Comparison of ENCODE assay signal across 16 cellular contexts in genomic region chr16:31008154-31008950, GRCh38. TPM values are rescaled to one million over a fixed set of nuclear protein-coding genes. Genes with fewer than 3 reads are reported as not detected.
A peak's percentile ranks its signal among the peaks of the same experiment; 100 is the strongest.
DNase-seq lines count a peak whose midpoint lies in the region; ATAC-seq and TF ChIP-seq lines count a peak whose summit lies in the region.
"Had no signal": no experiment of that assay in that cellular context is flagged by ENCODE, and none has a peak within 500 bp of the region (broad histone marks: within the 10 kb centered on the region; RNA-seq: fewer than 3 reads in every experiment).

No MANE protein-coding gene starts in this region.

- no peaks in the 10 kb centered on the region for H3K27me3 ChIP-seq in PC-3 (ENCODE audit: low read length)
- H3K27me3 ChIP-seq in osteoblast (ENCODE audit: insufficient read depth, low read length): peaks cover 13% of the 10 kb centered on the region

- H3K4me2 ChIP-seq in PC-3 (ENCODE audit: low read length) (peak overlapping the region; percentile 57), osteoblast (ENCODE audit: insufficient read depth, low read length) (peak overlapping the region; percentile 34)
- H3K4me2 ChIP-seq: hepatocyte had no signal

- no peak for TF ChIP-seq CTCF in PC-3 (conservative IDR thresholded peaks at IDR 0.05; ENCODE audit: low read depth, low read length)
- TF ChIP-seq CTCF in chondrocyte (IDR thresholded peaks at IDR 0.05): no peak
- no peak for TF ChIP-seq CTCF in osteoblast (IDR thresholded peaks at IDR 0.05; ENCODE audit: extremely low read depth, low read depth, low read length)

- H3K4me1 ChIP-seq in PC-3 (ENCODE audit: insufficient read depth, low read length) (peaks cover 7% of the 10 kb centered on the region; the same call in 1 of the 2 replicates), osteoblast (ENCODE audit: insufficient read depth, low read length) (peaks cover 32% of the 10 kb centered on the region)

- no TSS peak for BruUV-seq in PC-3 (replicated peaks; lab: Mats Ljungman, UMichigan)

- CTCF ChIA-PET in PC-3 (lab: Charles Lee): no interaction called here

- H3K36me3 ChIP-seq in PC-3 (ENCODE audit: low read depth, low read length) (no peaks in the 10 kb centered on the region), osteoblast (ENCODE audit: insufficient read depth, low read length) (no peaks in the 10 kb centered on the region)

- no peak overlapping the region for H3K27ac ChIP-seq in PC-3 (ENCODE audit: low read length)
- peak overlapping the region; percentile 49 for H3K27ac ChIP-seq in osteoblast (ENCODE audit: low read depth, low read length)
- H3K27ac ChIP-seq: hepatocyte had no signal

- H4K20me1 ChIP-seq in PC-3 (ENCODE audit: low read length): no peaks in the 10 kb centered on the region
- H4K20me1 ChIP-seq in osteoblast (ENCODE audit: insufficient read depth, low read length): no peaks in the 10 kb centered on the region

- H3K9me2 ChIP-seq in PC-3 (replicated peaks; ENCODE audit: low read length): no peaks in the 10 kb centered on the region

- DNase-seq in EL (peak; percentile 87), PC-3 (peak; percentile 75), chondrocyte (ENCODE audit: low spot score) (no peak), osteoblast (ENCODE audit: insufficient read length, low spot score, missing footprints) (peak; percentile 98), NCI-H2081 (lab: John Stamatoyannopoulos, UW) (no peak)
- DNase-seq: activated naive CD4-positive, alpha-beta T cell treated with anti-CD3 and anti-CD28 coated beads, Interleukin-2, amount 10 ng/mL, durations not matched to agents 7 days and 5 days; CD8-positive, alpha-beta memory T cell; naive thymus-derived CD4-positive, alpha-beta T cell; NCI-H2171; stimulated activated naive B cell treated with anti-CD40 and anti-IgM and Interleukin-4, amounts not matched to agents 10 μg/mL and 1 μg/mL and 100 μg/mL, for 72 hours had no signal

- peak overlapping the region; percentile 27 for H3K27ac Mint-ChIP-seq in chondrocyte (ENCODE audit: unreplicated experiment)
- H3K27ac Mint-ChIP-seq: activated naive CD4-positive, alpha-beta T cell treated with anti-CD3 and anti-CD28 coated beads, Interleukin-2, amount 10 ng/mL, durations not matched to agents 7 days and 5 days; stimulated activated naive B cell treated with anti-CD40 and anti-IgM and Interleukin-4, amounts not matched to agents 10 μg/mL and 1 μg/mL and 100 μg/mL, for 72 hours had no signal

- H2AFZ ChIP-seq in PC-3 (ENCODE audit: low read length) (no peak overlapping the region), osteoblast (ENCODE audit: low read length) (no peak overlapping the region)
- H2AFZ ChIP-seq: hepatocyte had no signal

- H3K27me3 Mint-ChIP-seq in chondrocyte (ENCODE audit: low read depth): peaks cover 7% of the 10 kb centered on the region

- peak; percentile 80 for ATAC-seq in PC-3
- ATAC-seq in GM18511 (IDR thresholded peaks at IDR 0.05; ENCODE audit: unreplicated experiment): no peak
- no peak for ATAC-seq in GM18870 (IDR thresholded peaks at IDR 0.05; ENCODE audit: unreplicated experiment)
- no peak for ATAC-seq in HG02588 (IDR thresholded peaks at IDR 0.05; ENCODE audit: unreplicated experiment)
- ATAC-seq: left lobe of liver; naive thymus-derived CD4-positive, alpha-beta T cell; stimulated activated naive B cell treated with anti-CD40 and anti-IgM and Interleukin-4, amounts not matched to agents 10 μg/mL and 1 μg/mL and 100 μg/mL, for 72 hours had no signal

- H3K79me2 ChIP-seq in PC-3 (ENCODE audit: low read length): no peaks in the 10 kb centered on the region
- no peaks in the 10 kb centered on the region for H3K79me2 ChIP-seq in osteoblast (ENCODE audit: insufficient read depth, low read length)
- H3K79me2 ChIP-seq: hepatocyte had no signal

- H3K4me3 ChIP-seq in PC-3 (ENCODE audit: low read length): no peak overlapping the region
- no peak overlapping the region for H3K4me3 ChIP-seq in osteoblast (ENCODE audit: insufficient read depth, low read length)
- H3K4me3 ChIP-seq: hepatocyte had no signal

- no peaks in the 10 kb centered on the region for H3K36me3 Mint-ChIP-seq in chondrocyte (ENCODE audit: low read depth)
- H3K36me3 Mint-ChIP-seq: activated naive CD4-positive, alpha-beta T cell treated with anti-CD3 and anti-CD28 coated beads, Interleukin-2, amount 10 ng/mL, durations not matched to agents 7 days and 5 days; CD8-positive, alpha-beta memory T cell; naive thymus-derived CD4-positive, alpha-beta T cell; stimulated activated naive B cell treated with anti-CD40 and anti-IgM and Interleukin-4, amounts not matched to agents 10 μg/mL and 1 μg/mL and 100 μg/mL, for 72 hours had no signal

- no peak overlapping the region for H3K4me3 Mint-ChIP-seq in chondrocyte (ENCODE audit: unreplicated experiment)
- H3K4me3 Mint-ChIP-seq: activated naive CD4-positive, alpha-beta T cell treated with anti-CD3 and anti-CD28 coated beads, Interleukin-2, amount 10 ng/mL, durations not matched to agents 7 days and 5 days; CD8-positive, alpha-beta memory T cell; central memory CD8-positive, alpha-beta T cell; stimulated activated naive B cell treated with anti-CD40 and anti-IgM and Interleukin-4, amounts not matched to agents 10 μg/mL and 1 μg/mL and 100 μg/mL, for 72 hours had no signal

- POLR2A ChIA-PET in PC-3 (lab: Charles Lee; ENCODE audit: unreplicated experiment): no interaction called here

- H3K9me3 Mint-ChIP-seq in chondrocyte (ENCODE audit: low read depth): no peaks in the 10 kb centered on the region
- H3K9me3 Mint-ChIP-seq: activated naive CD4-positive, alpha-beta T cell treated with anti-CD3 and anti-CD28 coated beads, Interleukin-2, amount 10 ng/mL, durations not matched to agents 7 days and 5 days; CD8-positive, alpha-beta memory T cell; central memory CD8-positive, alpha-beta T cell; naive thymus-derived CD4-positive, alpha-beta T cell had no signal

- H3K9me3 ChIP-seq in PC-3 (ENCODE audit: low read length) (no peaks in the 10 kb centered on the region), osteoblast (ENCODE audit: low read depth, low read length) (no peaks in the 10 kb centered on the region)

- peaks cover 18% of the 10 kb centered on the region for H3K4me1 Mint-ChIP-seq in chondrocyte (ENCODE audit: low read depth)

- H3F3A ChIP-seq in PC-3 (ENCODE audit: low read length, unreplicated experiment): no peaks in the 10 kb centered on the region

- intact Hi-C loops in PC-3 (cut with micrococcal nuclease): no loop called here

- no peak overlapping the region for H3K9ac ChIP-seq in PC-3 (ENCODE audit: low read length)

RNA-seq across cellular contexts. Expression of gene STX1B, which starts 2.1 kb away (rescaled TPM):
- total RNA-seq in PC-3 (2014; rRNA removed) (1.5 and 2.4 TPM in 2 replicates), chondrocyte (1.4 to 4.0 TPM (median 1.7 TPM) in 3 replicates), osteoblast (0.72 and 2.9 TPM in 2 replicates)

RNA-seq across cellular contexts. Expression of gene HSD3B7, which starts 23.3 kb away (rescaled TPM):
- total RNA-seq in PC-3 (2014; rRNA removed) (12.0 and 16.3 TPM in 2 replicates), chondrocyte (10.8 to 12.4 TPM (median 12.3 TPM) in 3 replicates), osteoblast (45.6 and 47.7 TPM in 2 replicates)

RNA-seq across cellular contexts. Expression of gene STX4, which starts 25.0 kb away (rescaled TPM):
- total RNA-seq in PC-3 (2014; rRNA removed) (27.4 and 36.1 TPM in 2 replicates), chondrocyte (43.4 to 54.1 TPM (median 48.0 TPM) in 3 replicates), osteoblast (26.8 and 30.6 TPM in 2 replicates)

RNA-seq across cellular contexts. Expression of gene SETD1A, which starts 50.8 kb away (rescaled TPM):
- total RNA-seq in PC-3 (2014; rRNA removed) (7.9 and 8.6 TPM in 2 replicates), chondrocyte (15.0 to 18.0 TPM (median 15.8 TPM) in 3 replicates), osteoblast (2.2 and 2.9 TPM in 2 replicates)

RNA-seq across cellular contexts. Expression of gene ORAI3, which starts 59.5 kb away (rescaled TPM):
- total RNA-seq in PC-3 (2014; rRNA removed): 3.6 and 5.7 TPM in 2 replicates
- total RNA-seq in chondrocyte: 10.3 to 16.0 TPM (median 15.6 TPM) in 3 replicates
- 63.3 and 66.0 TPM in 2 replicates for total RNA-seq in osteoblast

Comparison
In these comparisons a context has a peak if more than half of its experiments do, and no peak if none do; other contexts are left out.
1. DNase-seq: peak in EL (single experiment), PC-3 (single experiment) and osteoblast (single experiment); none in chondrocyte (single experiment) and NCI-H2081 (0 of 2).